ENCODE assay signal across 8 cellular contexts in the genomic region with DNA sequence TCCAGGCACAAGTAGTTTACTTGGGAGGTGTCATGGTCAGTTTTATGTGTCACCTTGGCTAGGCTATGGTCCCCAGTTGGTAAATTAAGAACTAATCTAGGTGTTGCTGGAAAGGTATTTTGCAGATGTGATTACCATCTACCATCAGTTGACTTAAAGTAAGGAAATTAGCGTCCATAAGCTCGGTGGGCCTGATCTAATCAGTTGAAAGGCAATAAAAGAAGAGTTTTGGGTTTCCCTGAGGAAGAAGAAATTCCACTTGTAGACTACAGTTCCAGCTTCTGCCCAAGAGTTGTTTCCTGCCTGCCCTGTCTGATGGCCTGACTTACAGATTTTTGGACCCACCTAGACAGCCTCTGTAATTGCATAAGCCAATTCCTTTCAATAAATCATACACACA.
"Had no signal": no experiment of that assay in that cellular context is flagged by ENCODE, and none has a peak within 500 bp of the region (broad histone marks: within the 10 kb centered on the region; RNA-seq: fewer than 3 reads in every experiment).

No MANE protein-coding gene starts in this region.

- DNase-seq: GDM1, GF-D8 had no signal

- ATAC-seq: GM12878 had no signal

- FAIRE-seq: G401.6, GM12878, GM12891, GM12892, GM18507, GM19239 had no signal

- H3K4me3 ChIP-seq: GM12878 had no signal
